ENCODE assay signal across 15 cellular contexts in the genomic region with DNA sequence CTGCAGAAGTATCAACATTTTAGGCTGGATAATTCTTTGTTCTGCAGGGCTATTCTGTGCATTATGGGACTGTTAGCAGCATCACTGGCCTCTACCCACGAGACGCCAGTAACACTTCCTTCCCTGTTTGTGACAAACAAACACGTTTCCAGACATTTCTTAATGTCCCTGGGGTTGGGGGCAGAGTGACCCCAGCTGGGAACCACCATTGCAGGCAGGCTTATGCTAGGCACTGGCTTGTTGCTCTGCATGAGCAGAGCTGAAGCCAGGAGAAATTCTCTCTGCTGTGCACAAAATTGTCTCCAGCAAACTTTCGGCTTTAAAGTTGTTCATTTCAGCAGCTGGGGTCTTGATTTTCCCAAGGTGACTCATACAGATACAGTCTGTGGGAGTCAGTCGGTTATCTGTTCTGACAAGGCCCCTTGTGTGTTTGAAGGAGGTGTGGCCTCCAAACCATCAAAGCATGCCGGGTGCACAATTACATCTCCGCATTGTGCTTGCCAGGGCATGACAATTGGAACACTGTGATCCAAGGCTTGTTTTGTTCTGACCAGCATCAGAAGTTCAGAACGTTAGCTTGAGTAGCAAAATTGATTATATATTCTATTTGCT.
DNase-seq lines count a peak whose midpoint lies in the region; ATAC-seq and TF ChIP-seq lines count a peak whose summit lies in the region.
"Had no signal": no experiment of that assay in that cellular context is flagged by ENCODE, and none has a peak within 500 bp of the region (broad histone marks: within the 10 kb centered on the region; RNA-seq: fewer than 3 reads in every experiment).

No MANE protein-coding gene starts in this region.

- DNase-seq in Jurkat, Clone E6-1 (ENCODE audit: low read depth, low spot score), result peak; percentile 44
- peak; percentile 95 for DNase-seq in foreskin melanocyte
- DNase-seq in putamen (ENCODE audit: low spot score), result peak; percentile 87
- DNase-seq in left lung, result no peak
- DNase-seq in Calu3, result no peak
- DNase-seq in SK-N-DZ (ENCODE audit: low spot score), result no peak
- DNase-seq: activated CD4-positive, alpha-beta T cell treated with anti-CD3 and anti-CD28 coated beads for 36 hours; activated naive CD4-positive, alpha-beta T cell; effector memory CD4-positive, alpha-beta T cell; GOT3; immature natural killer cell had no signal

- no peaks in the 10 kb centered on the region for H3K4me1 Mint-ChIP-seq in Calu3 (ENCODE audit: low read depth, unreplicated experiment)
- H3K4me1 Mint-ChIP-seq: activated CD4-positive, alpha-beta T cell treated with anti-CD3 and anti-CD28 coated beads for 36 hours; immature natural killer cell had no signal

- no peaks in the 10 kb centered on the region for H3K27me3 ChIP-seq in left lung

- ATAC-seq in GM19395 (IDR thresholded peaks at IDR 0.05; ENCODE audit: unreplicated experiment) (peak; percentile 61), HG03108 (IDR thresholded peaks at IDR 0.05; ENCODE audit: unreplicated experiment) (no peak), left lung (no peak)
- ATAC-seq: activated CD4-positive, alpha-beta T cell treated with anti-CD3 and anti-CD28 coated beads for 36 hours had no signal

- H3K9me3 Mint-ChIP-seq in Calu3 (ENCODE audit: low read depth, unreplicated experiment), result no peaks in the 10 kb centered on the region

- TF ChIP-seq CTCF in left lung (IDR thresholded peaks at IDR 0.05) (no peak), Calu3 (IDR thresholded peaks at IDR 0.05; ENCODE audit: unreplicated experiment) (no peak)

- intact Hi-C loops in left lung (cut with DNase I), result no loop called here
- intact Hi-C loops in Calu3 (cut with micrococcal nuclease; ENCODE audit: unreplicated experiment), result no loop called here

- no peaks in the 10 kb centered on the region for H3K4me1 ChIP-seq in left lung
- H3K4me1 ChIP-seq: SJCRH30 had no signal

- CTCF ChIA-PET in Calu3 (lab: Charles Lee), result no interaction called here

- no peaks in the 10 kb centered on the region for H3K36me3 Mint-ChIP-seq in Calu3 (ENCODE audit: insufficient read depth, unreplicated experiment)

- no peaks in the 10 kb centered on the region for H3K27me3 Mint-ChIP-seq in Calu3 (ENCODE audit: unreplicated experiment)
- H3K27me3 Mint-ChIP-seq: activated CD4-positive, alpha-beta T cell treated with anti-CD3 and anti-CD28 coated beads for 36 hours; progenitor cell of endocrine pancreas had no signal

- no peak overlapping the region for H3K4me3 ChIP-seq in Jurkat, Clone E6-1 (ENCODE audit: low read length)
- H3K4me3 ChIP-seq in left lung, result no peak overlapping the region
- H3K4me3 ChIP-seq: SJCRH30 had no signal

- no peaks in the 10 kb centered on the region for H3K36me3 ChIP-seq in left lung
- H3K36me3 ChIP-seq: SJCRH30 had no signal

- no TSS peak for BruUV-seq in Calu3 (replicated peaks; lab: Mats Ljungman, UMichigan)

- no peak overlapping the region for H3K4me3 Mint-ChIP-seq in Calu3 (ENCODE audit: low read depth, unreplicated experiment)
- H3K4me3 Mint-ChIP-seq: activated CD4-positive, alpha-beta T cell treated with anti-CD3 and anti-CD28 coated beads for 36 hours; immature natural killer cell had no signal

- H3K27ac Mint-ChIP-seq in Calu3 (ENCODE audit: unreplicated experiment), result no peak overlapping the region
- H3K27ac Mint-ChIP-seq: activated CD4-positive, alpha-beta T cell treated with anti-CD3 and anti-CD28 coated beads for 36 hours; immature natural killer cell; progenitor cell of endocrine pancreas had no signal

- no peaks in the 10 kb centered on the region for H3K9me3 ChIP-seq in left lung
- H3K9me3 ChIP-seq: SJCRH30 had no signal

- no peak overlapping the region for H3K27ac ChIP-seq in left lung
- H3K27ac ChIP-seq: SJCRH30 had no signal

Comparison
In these comparisons a context has a peak if more than half of its experiments do, and no peak if none do; other contexts are left out.
1. DNase-seq: peak in Jurkat, Clone E6-1 (single experiment), foreskin melanocyte (single experiment) and putamen (single experiment); none in left lung (0 of 2), Calu3 (single experiment) and SK-N-DZ (single experiment).